ENCODE assay signal across 18 cellular contexts in genomic region chr12:122819209-122819805, GRCh38. TPM values are rescaled to one million over a fixed set of nuclear protein-coding genes. Genes with fewer than 3 reads are reported as not detected.
"Had no signal": no experiment of that assay in that cellular context is flagged by ENCODE, and none has a peak within 500 bp of the region (broad histone marks: within the 10 kb centered on the region; RNA-seq: fewer than 3 reads in every experiment).

No MANE protein-coding gene starts in this region.

- H3K9me3 Mint-ChIP-seq: activated CD4-positive, alpha-beta memory T cell treated with anti-CD3 and anti-CD28 coated beads for 36 hours; activated T-cell treated with anti-CD3 and anti-CD28 coated beads, Interleukin-2, amount 50 U/mL, for 4 hours; neural crest cell; stimulated activated naive B cell treated with anti-CD40 and anti-IgM and Interleukin-4, amounts not matched to agents 10 μg/mL and 1 μg/mL and 100 μg/mL, for 72 hours had no signal

- H2AFZ ChIP-seq: parathyroid adenoma had no signal

- H3K27me3 Mint-ChIP-seq: activated CD4-positive, alpha-beta memory T cell treated with anti-CD3 and anti-CD28 coated beads for 36 hours; stimulated activated naive B cell treated with anti-CD40 and anti-IgM and Interleukin-4, amounts not matched to agents 10 μg/mL and 1 μg/mL and 100 μg/mL, for 72 hours had no signal

- H3K4me1 ChIP-seq: ascending aorta, gastrocnemius medialis, parathyroid adenoma had no signal

- H3K27ac Mint-ChIP-seq: activated CD4-positive, alpha-beta memory T cell treated with anti-CD3 and anti-CD28 coated beads for 36 hours; stimulated activated naive B cell treated with anti-CD40 and anti-IgM and Interleukin-4, amounts not matched to agents 10 μg/mL and 1 μg/mL and 100 μg/mL, for 72 hours had no signal

- H3K9ac ChIP-seq: parathyroid adenoma had no signal

- H3K4me3 ChIP-seq: ascending aorta, gastrocnemius medialis had no signal

- H3K4me3 Mint-ChIP-seq: activated CD4-positive, alpha-beta memory T cell treated with anti-CD3 and anti-CD28 coated beads for 36 hours; activated T-cell treated with anti-CD3 and anti-CD28 coated beads, Interleukin-2, amount 50 U/mL, for 4 hours; neural crest cell; stimulated activated naive B cell treated with anti-CD40 and anti-IgM and Interleukin-4, amounts not matched to agents 10 μg/mL and 1 μg/mL and 100 μg/mL, for 72 hours had no signal

- H3K36me3 ChIP-seq: ascending aorta, gastrocnemius medialis had no signal

- DNase-seq: activated CD4-positive, alpha-beta memory T cell treated with anti-CD3 and anti-CD28 coated beads for 36 hours; activated CD4-positive, alpha-beta T cell treated with anti-CD3 and anti-CD28 coated beads for 1 hour; activated gamma-delta T cell treated with Interleukin-2 at 50 U/mL for 16 hours; activated T-cell treated with anti-CD3 and anti-CD28 coated beads, Interleukin-2, amount 50 U/mL, for 4 hours; cortex of kidney; effector CD8-positive, alpha-beta T cell; gastrocnemius medialis; kidney glomerular epithelial cell; mesendoderm; right cardiac atrium; small intestine; stimulated activated naive B cell treated with anti-CD40 and anti-IgM and Interleukin-4, amounts not matched to agents 10 μg/mL and 1 μg/mL and 100 μg/mL, for 72 hours; T-helper 9 cell; trophoblast cell had no signal

- H3K9me3 ChIP-seq: ascending aorta, gastrocnemius medialis had no signal

- ATAC-seq: activated T-cell treated with anti-CD3 and anti-CD28 coated beads, Interleukin-2, amount 50 U/mL, for 4 hours; gastrocnemius medialis; right cardiac atrium; stimulated activated naive B cell treated with anti-CD40 and anti-IgM and Interleukin-4, amounts not matched to agents 10 μg/mL and 1 μg/mL and 100 μg/mL, for 72 hours had no signal

- H3K4me1 Mint-ChIP-seq: neural crest cell had no signal

- H3K36me3 Mint-ChIP-seq: activated CD4-positive, alpha-beta memory T cell treated with anti-CD3 and anti-CD28 coated beads for 36 hours had no signal

- H3K27me3 ChIP-seq: ascending aorta, gastrocnemius medialis had no signal

- H3K27ac ChIP-seq: ascending aorta, epithelial cell of prostate, gastrocnemius medialis, parathyroid adenoma had no signal

RNA-seq across cellular contexts. Expression of gene CCDC62, which starts 44.9 kb away (rescaled TPM):
- total RNA-seq: ascending aorta had no signal
